Comparison of ENCODE assay signal across 1 cellular context in genomic region chr12:119225454-119225853, GRCh38.
A peak's percentile ranks its signal among the peaks of the same experiment; 100 is the strongest.
TF ChIP-seq lines count a peak whose summit lies in the region.

No MANE protein-coding gene starts in this region.

TF ChIP-seq in H1, 55 proteins besides CTCF, POLR2A, EP300 and RAD21:
- TF ChIP-seq TBP (IDR thresholded peaks at IDR 0.05; ENCODE audit: low read depth, low read length) (no peak), NRF1 (IDR thresholded peaks at IDR 0.05; ENCODE audit: low read depth, low read length) (no peak), RXRA (IDR thresholded peaks at IDR 0.05; ENCODE audit: insufficient read depth, low read depth, low read length) (no peak), CEBPB (IDR thresholded peaks at IDR 0.05; ENCODE audit: low read depth, low read length) (no peak), KDM1A (IDR thresholded peaks at IDR 0.05; ENCODE audit: borderline replicate concordance, low read length) (no peak), RNF2 (IDR thresholded peaks at IDR 0.05; ENCODE audit: borderline replicate concordance, low read depth, low read length, missing control alignments, poor library complexity, severe bottlenecking) (no peak), RBBP5 (IDR thresholded peaks at IDR 0.05; ENCODE audit: borderline replicate concordance, low read depth, low read length) (no peak)
- TF ChIP-seq, protein P1, sequence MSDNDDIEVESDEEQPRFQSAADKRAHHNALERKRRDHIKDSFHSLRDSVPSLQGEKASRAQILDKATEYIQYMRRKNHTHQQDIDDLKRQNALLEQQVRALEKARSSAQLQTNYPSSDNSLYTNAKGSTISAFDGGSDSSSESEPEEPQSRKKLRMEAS (IDR thresholded peaks at IDR 0.05), result 0 out of 2 replicates have a peak, but pooled peaks have one; percentile 10
